25 cellular contexts compared by ENCODE assay signal in genomic region chr11:72375241-72375640, GRCh38. TPM values are rescaled to one million over a fixed set of nuclear protein-coding genes. Genes with fewer than 3 reads are reported as not detected.
DNase-seq lines count a peak whose midpoint lies in the region; ATAC-seq and TF ChIP-seq lines count a peak whose summit lies in the region.
"Had no signal": no experiment of that assay in that cellular context is flagged by ENCODE, and none has a peak within 500 bp of the region (broad histone marks: within the 10 kb centered on the region; RNA-seq: fewer than 3 reads in every experiment).

No MANE protein-coding gene starts in this region.

- H3K27me3 Mint-ChIP-seq in activated CD4-positive, alpha-beta T cell treated with anti-CD3 and anti-CD28 coated beads, Interleukin-2, amount 10 ng/mL, durations not matched to agents 7 days and 5 days = no peaks in the 10 kb centered on the region
- no peaks in the 10 kb centered on the region for H3K27me3 Mint-ChIP-seq in activated CD4-positive, alpha-beta T cell treated with anti-CD3 and anti-CD28 coated beads for 36 hours
- H3K27me3 Mint-ChIP-seq: B cell had no signal

- ATAC-seq in activated CD4-positive, alpha-beta T cell treated with anti-CD3 and anti-CD28 coated beads for 36 hours = no peak
- ATAC-seq: CD8-positive, alpha-beta T cell; Right ventricle myocardium inferior; SK-N-SH treated with all-trans-retinoic acid at 6 μM for 48 hours had no signal

- CTCF ChIA-PET in activated CD4-positive, alpha-beta T cell treated with anti-CD3 and anti-CD28 coated beads, Interleukin-2, amount 10 ng/mL, durations not matched to agents 7 days and 5 days (lab: Charles Lee) = interaction anchor here (0.8 kb wide), 1 partner anchor 16 kb away, joined by 3 read pairs; no protein-coding TSS in a partner anchor
- CTCF ChIA-PET in activated CD4-positive, alpha-beta T cell treated with anti-CD3 and anti-CD28 coated beads for 36 hours (lab: Charles Lee) = no interaction called here

- no peaks in the 10 kb centered on the region for H3K9me3 ChIP-seq in esophagus muscularis mucosa
- H3K9me3 ChIP-seq: Caco-2, SJCRH30 had no signal

- POLR2A ChIA-PET in activated CD4-positive, alpha-beta T cell treated with anti-CD3 and anti-CD28 coated beads, Interleukin-2, amount 10 ng/mL, durations not matched to agents 7 days and 5 days (lab: Charles Lee) = no interaction called here
- POLR2A ChIA-PET in activated CD4-positive, alpha-beta T cell treated with anti-CD3 and anti-CD28 coated beads for 36 hours (lab: Charles Lee) = no interaction called here

- H3K36me3 Mint-ChIP-seq in activated CD4-positive, alpha-beta T cell treated with anti-CD3 and anti-CD28 coated beads, Interleukin-2, amount 10 ng/mL, durations not matched to agents 7 days and 5 days (ENCODE audit: low read depth) = no peaks in the 10 kb centered on the region
- peaks cover 10% of the 10 kb centered on the region for H3K36me3 Mint-ChIP-seq in activated CD4-positive, alpha-beta T cell treated with anti-CD3 and anti-CD28 coated beads for 36 hours (ENCODE audit: low read depth)

- no peak for TF ChIP-seq CTCF in esophagus muscularis mucosa (IDR thresholded peaks at IDR 0.05)

- peaks cover 0 to 5% (median 0%) of the 10 kb centered on the region in 4 donors for H3K36me3 ChIP-seq in esophagus muscularis mucosa
- H3K36me3 ChIP-seq: SJCRH30 had no signal

- no peaks in the 10 kb centered on the region for H3K9me3 Mint-ChIP-seq in activated CD4-positive, alpha-beta T cell treated with anti-CD3 and anti-CD28 coated beads, Interleukin-2, amount 10 ng/mL, durations not matched to agents 7 days and 5 days
- H3K9me3 Mint-ChIP-seq in activated CD4-positive, alpha-beta T cell treated with anti-CD3 and anti-CD28 coated beads for 36 hours (ENCODE audit: low read depth) = no peaks in the 10 kb centered on the region
- H3K9me3 Mint-ChIP-seq: CD8-positive, alpha-beta T cell had no signal

- no peaks in the 10 kb centered on the region for H3K4me1 Mint-ChIP-seq in activated CD4-positive, alpha-beta T cell treated with anti-CD3 and anti-CD28 coated beads, Interleukin-2, amount 10 ng/mL, durations not matched to agents 7 days and 5 days
- H3K4me1 Mint-ChIP-seq in activated CD4-positive, alpha-beta T cell treated with anti-CD3 and anti-CD28 coated beads for 36 hours = no peaks in the 10 kb centered on the region
- H3K4me1 Mint-ChIP-seq: B cell had no signal

- no peak for TF ChIP-seq POLR2A in esophagus muscularis mucosa (IDR thresholded peaks at IDR 0.05; ENCODE audit: low read depth)

- no peaks in the 10 kb centered on the region for H3K27me3 ChIP-seq in esophagus muscularis mucosa
- H3K27me3 ChIP-seq: SJCRH30 had no signal

- 91% methylated on average over 4 of the region's 4 CpGs for WGBS in esophagus muscularis mucosa

- H3K4me1 ChIP-seq in esophagus muscularis mucosa = peaks cover 3 to 36% (median 24%) of the 10 kb centered on the region in 4 donors
- H3K4me1 ChIP-seq: Caco-2 had no signal

- no peak overlapping the region for H3K4me3 ChIP-seq in esophagus muscularis mucosa
- H3K4me3 ChIP-seq: PC-9, SJCRH30 had no signal

- H3K27ac Mint-ChIP-seq in activated CD4-positive, alpha-beta T cell treated with anti-CD3 and anti-CD28 coated beads, Interleukin-2, amount 10 ng/mL, durations not matched to agents 7 days and 5 days = no peak overlapping the region
- no peak overlapping the region for H3K27ac Mint-ChIP-seq in activated CD4-positive, alpha-beta T cell treated with anti-CD3 and anti-CD28 coated beads for 36 hours
- H3K27ac Mint-ChIP-seq: B cell; CD8-positive, alpha-beta T cell had no signal

- DNase-seq in NCI-H1694 treated with DMSO at 0.1 percent for 48 hours (lab: John Stamatoyannopoulos, UW) = peak; percentile 25
- DNase-seq in NCI-H82 (lab: John Stamatoyannopoulos, UW) = peak; percentile 91
- DNase-seq in esophagus muscularis mucosa (ENCODE audit: extremely low spot score) = peak; percentile 70
- DNase-seq in HPDE6-E6E7 (ENCODE audit: extremely low spot score) = no peak
- no peak for DNase-seq in activated CD4-positive, alpha-beta T cell treated with anti-CD3 and anti-CD28 coated beads, Interleukin-2, amount 10 ng/mL, durations not matched to agents 7 days and 5 days
- DNase-seq in NCI-H1048 (lab: John Stamatoyannopoulos, UW) = no peak
- no peak for DNase-seq in activated CD4-positive, alpha-beta T cell treated with anti-CD3 and anti-CD28 coated beads for 36 hours
- DNase-seq: Caco-2; CD8-positive, alpha-beta T cell; DMS153; DND-41; NCI-H1092 treated with DMSO at 0.1 percent for 48 hours; NCI-H1436; NCI-H1930; NCI-H2107; NCI-H2227 treated with DMSO at 0.1 percent for 48 hours; NCI-H748 treated with DMSO at 0.1 percent for 48 hours; NK-92 treated with Interleukin-12 subunit alpha and Interleukin-12 subunit beta, amount 100 ng/mL, for 24 hours; PC-9; SJCRH30 had no signal

- no peak overlapping the region for H3K27ac ChIP-seq in esophagus muscularis mucosa (replicated peaks in 1 of 4)
- H3K27ac ChIP-seq: C4-2B, HL-60, PC-9, SJCRH30 had no signal

- TF ChIP-seq EP300 in esophagus muscularis mucosa (IDR thresholded peaks at IDR 0.05) = no peak

- intact Hi-C loops in esophagus muscularis mucosa (cut with DNase I) = no loop called here
- intact Hi-C loops in activated CD4-positive, alpha-beta T cell treated with anti-CD3 and anti-CD28 coated beads for 36 hours (cut with DNase I, micrococcal nuclease) = no loop called here

- H3K4me3 Mint-ChIP-seq in activated CD4-positive, alpha-beta T cell treated with anti-CD3 and anti-CD28 coated beads, Interleukin-2, amount 10 ng/mL, durations not matched to agents 7 days and 5 days = no peak overlapping the region
- H3K4me3 Mint-ChIP-seq in activated CD4-positive, alpha-beta T cell treated with anti-CD3 and anti-CD28 coated beads for 36 hours = no peak overlapping the region
- H3K4me3 Mint-ChIP-seq: B cell; CD8-positive, alpha-beta T cell had no signal

RNA-seq across cellular contexts. Expression of gene CLPB, which starts 59.1 kb away (rescaled TPM):
- total RNA-seq in esophagus muscularis mucosa = 10 to 100 TPM; 15.4 to 23.2 (median 22.6) TPM
- 10 to 100 TPM; 19.9 to 21.0 TPM for total RNA-seq in activated CD4-positive, alpha-beta T cell treated with anti-CD3 and anti-CD28 coated beads, Interleukin-2, amount 10 ng/mL, durations not matched to agents 7 days and 5 days
- total RNA-seq in activated CD4-positive, alpha-beta T cell treated with anti-CD3 and anti-CD28 coated beads for 36 hours = 10 to 100 TPM; 35.8 to 40.2 TPM

Comparison
In these comparisons a context has a peak if more than half of its experiments do, and no peak if none do; other contexts are left out.
1. DNase-seq: peak in NCI-H1694 treated with DMSO at 0.1 percent for 48 hours (single experiment), NCI-H82 (single experiment) and esophagus muscularis mucosa (single experiment); none in HPDE6-E6E7 (single experiment), activated CD4-positive, alpha-beta T cell treated with anti-CD3 and anti-CD28 coated beads, Interleukin-2, amount 10 ng/mL, durations not matched to agents 7 days and 5 days (single experiment), NCI-H1048 (single experiment) and activated CD4-positive, alpha-beta T cell treated with anti-CD3 and anti-CD28 coated beads for 36 hours (single experiment).